ENCODE assay signal across 1 cellular context in the genomic region with DNA sequence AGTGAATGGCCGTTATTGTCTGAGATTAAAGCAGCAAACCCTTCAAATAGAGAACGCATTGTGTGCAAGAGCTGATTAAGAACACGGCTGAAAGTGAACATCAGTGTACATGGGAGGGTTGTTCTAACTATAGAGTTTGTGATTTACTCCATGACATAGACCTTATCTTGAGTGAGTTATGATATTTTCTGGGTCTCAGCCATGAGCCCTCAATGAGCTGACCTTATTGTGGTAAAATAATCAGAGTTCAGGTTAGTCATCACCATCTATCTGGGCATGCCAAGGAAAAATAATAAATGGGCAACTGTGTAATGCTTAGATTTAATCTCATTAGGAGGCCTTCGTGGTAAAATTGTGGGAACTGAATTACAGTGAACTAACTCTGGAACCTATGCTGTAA.
A peak's percentile ranks its signal among the peaks of the same experiment; 100 is the strongest.
TF ChIP-seq lines count a peak whose summit lies in the region.

No MANE protein-coding gene starts in this region.

TF ChIP-seq in K562, 482 proteins besides CTCF, POLR2A, EP300 and RAD21:
- TF ChIP-seq, protein P1, sequence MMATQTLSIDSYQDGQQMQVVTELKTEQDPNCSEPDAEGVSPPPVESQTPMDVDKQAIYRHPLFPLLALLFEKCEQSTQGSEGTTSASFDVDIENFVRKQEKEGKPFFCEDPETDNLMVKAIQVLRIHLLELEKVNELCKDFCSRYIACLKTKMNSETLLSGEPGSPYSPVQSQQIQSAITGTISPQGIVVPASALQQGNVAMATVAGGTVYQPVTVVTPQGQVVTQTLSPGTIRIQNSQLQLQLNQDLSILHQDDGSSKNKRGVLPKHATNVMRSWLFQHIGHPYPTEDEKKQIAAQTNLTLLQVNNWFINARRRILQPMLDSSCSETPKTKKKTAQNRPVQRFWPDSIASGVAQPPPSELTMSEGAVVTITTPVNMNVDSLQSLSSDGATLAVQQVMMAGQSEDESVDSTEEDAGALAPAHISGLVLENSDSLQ (IDR thresholded peaks at IDR 0.05): 0 out of 2 replicates have a peak, but pooled peaks have one; percentile 26
- TF ChIP-seq BRD4 (IDR thresholded peaks at IDR 0.05) (no peak), TEAD1 (CRISPR knock-in tag; IDR thresholded peaks at IDR 0.05) (no peak), ZNF695 (CRISPR knock-in tag; IDR thresholded peaks at IDR 0.05) (no peak), FOSL1 (tag; conservative IDR thresholded peaks at IDR 0.05) (peak; percentile 33; the same call in 1 of the 2 replicates), EZH2 (IDR thresholded peaks at IDR 0.05; ENCODE audit: borderline replicate concordance, low read depth, low read length) (no peak), ZSCAN29 (IDR thresholded peaks at IDR 0.05) (no peak), SNIP1 (IDR thresholded peaks at IDR 0.05; ENCODE audit: low read depth) (no peak), MEIS2 (IDR thresholded peaks at IDR 0.05; ENCODE audit: partially characterized antibody) (peak; percentile 63), EHMT2 (IDR thresholded peaks at IDR 0.05) (no peak)
- TF ChIP-seq, protein P2, sequence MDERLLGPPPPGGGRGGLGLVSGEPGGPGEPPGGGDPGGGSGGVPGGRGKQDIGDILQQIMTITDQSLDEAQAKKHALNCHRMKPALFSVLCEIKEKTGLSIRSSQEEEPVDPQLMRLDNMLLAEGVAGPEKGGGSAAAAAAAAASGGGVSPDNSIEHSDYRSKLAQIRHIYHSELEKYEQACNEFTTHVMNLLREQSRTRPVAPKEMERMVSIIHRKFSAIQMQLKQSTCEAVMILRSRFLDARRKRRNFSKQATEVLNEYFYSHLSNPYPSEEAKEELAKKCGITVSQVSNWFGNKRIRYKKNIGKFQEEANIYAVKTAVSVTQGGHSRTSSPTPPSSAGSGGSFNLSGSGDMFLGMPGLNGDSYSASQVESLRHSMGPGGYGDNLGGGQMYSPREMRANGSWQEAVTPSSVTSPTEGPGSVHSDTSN (CRISPR knock-in tag; IDR thresholded peaks at IDR 0.05; ENCODE audit: low read depth): no peak
- TF ChIP-seq, protein P2 (tag; conservative IDR thresholded peaks at IDR 0.05; ENCODE audit: low read depth): 0 out of 2 replicates have a peak, but pooled peaks have one; percentile 27
- TF ChIP-seq, protein P3, sequence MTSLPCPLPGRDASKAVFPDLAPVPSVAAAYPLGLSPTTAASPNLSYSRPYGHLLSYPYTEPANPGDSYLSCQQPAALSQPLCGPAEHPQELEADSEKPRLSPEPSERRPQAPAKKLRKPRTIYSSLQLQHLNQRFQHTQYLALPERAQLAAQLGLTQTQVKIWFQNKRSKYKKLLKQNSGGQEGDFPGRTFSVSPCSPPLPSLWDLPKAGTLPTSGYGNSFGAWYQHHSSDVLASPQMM (CRISPR knock-in tag; IDR thresholded peaks at IDR 0.05): no peak
